In genomic region chr6:37006793-37007339, GRCh38 we compare ENCODE assay signal across 2 cellular contexts.
A peak's percentile ranks its signal among the peaks of the same experiment; 100 is the strongest.
TF ChIP-seq lines count a peak whose summit lies in the region.

No MANE protein-coding gene starts in this region.

TF ChIP-seq in HEK293, 187 proteins besides CTCF, POLR2A, EP300 and RAD21:
- TF ChIP-seq ZNF513 (tag by site-specific recombination; IDR thresholded peaks at IDR 0.05) (no peak), ZNF174 (tag by site-specific recombination; IDR thresholded peaks at IDR 0.05) (no peak), EGR2 (tag by site-specific recombination; IDR thresholded peaks at IDR 0.05; ENCODE audit: low read depth) (peak; percentile 44), ZFHX2 (tag by site-specific recombination; conservative IDR thresholded peaks at IDR 0.05) (peak; percentile 88), ZNF366 (tag by site-specific recombination; conservative IDR thresholded peaks at IDR 0.05) (0 out of 2 replicates have a peak, but pooled peaks have one; percentile 29), ZBTB1 (tag by site-specific recombination; IDR thresholded peaks at IDR 0.05) (no peak)

TF ChIP-seq in K562, 482 proteins besides CTCF, POLR2A, EP300 and RAD21:
- no peak for TF ChIP-seq HDAC3 (IDR thresholded peaks at IDR 0.05; ENCODE audit: borderline replicate concordance, partially characterized antibody)
- TF ChIP-seq ATF3 (IDR thresholded peaks at IDR 0.05) = peak; percentile 33
- TF ChIP-seq ATF3 (CRISPR knock-in tag; conservative IDR thresholded peaks at IDR 0.05) = no peak
